In genomic region chr2:26035110-26035728, GRCh38 we compare ENCODE assay signal across 8 cellular contexts. TPM values are rescaled to one million over a fixed set of nuclear protein-coding genes. Genes with fewer than 3 reads are reported as not detected.
A peak's percentile ranks its signal among the peaks of the same experiment; 100 is the strongest.
DNase-seq lines count a peak whose midpoint lies in the region; ATAC-seq lines count a peak whose summit lies in the region.

No MANE protein-coding gene starts in this region.

- no peaks in the 10 kb centered on the region for H3K9me3 Mint-ChIP-seq in activated CD4-positive, alpha-beta T cell treated with anti-CD3 and anti-CD28 coated beads, Interleukin-2, amount 10 ng/mL, durations not matched to agents 7 days and 5 days
- H3K9me3 Mint-ChIP-seq in activated CD4-positive, alpha-beta memory T cell treated with anti-CD3 and anti-CD28 coated beads, Interleukin-2, amount 10 ng/mL, durations not matched to agents 7 days and 5 days = no peaks in the 10 kb centered on the region
- no peaks in the 10 kb centered on the region for H3K9me3 Mint-ChIP-seq in stimulated activated effector memory CD8-positive, alpha-beta T cell treated with anti-CD3 and anti-CD28 coated beads, Interleukin-12 subunit alpha, Interleukin-12 subunit beta, amount 100 ng/mL, for 72 hours

- peak overlapping the region; percentile 92 for H3K9ac ChIP-seq in iPS-15b (ENCODE audit: low read depth, low read length)

- peak overlapping the region; percentile 96 for H3K27ac Mint-ChIP-seq in activated CD4-positive, alpha-beta T cell treated with anti-CD3 and anti-CD28 coated beads, Interleukin-2, amount 10 ng/mL, durations not matched to agents 7 days and 5 days
- peak overlapping the region; percentile 93 for H3K27ac Mint-ChIP-seq in activated CD4-positive, alpha-beta memory T cell treated with anti-CD3 and anti-CD28 coated beads, Interleukin-2, amount 10 ng/mL, durations not matched to agents 7 days and 5 days
- H3K27ac Mint-ChIP-seq in stimulated activated effector memory CD8-positive, alpha-beta T cell treated with anti-CD3 and anti-CD28 coated beads, Interleukin-12 subunit alpha, Interleukin-12 subunit beta, amount 100 ng/mL, for 72 hours = peak overlapping the region; percentile 95

- peak overlapping the region; percentile 96 for H3K4me3 Mint-ChIP-seq in activated CD4-positive, alpha-beta T cell treated with anti-CD3 and anti-CD28 coated beads, Interleukin-2, amount 10 ng/mL, durations not matched to agents 7 days and 5 days
- peak overlapping the region; percentile 87 for H3K4me3 Mint-ChIP-seq in activated CD4-positive, alpha-beta memory T cell treated with anti-CD3 and anti-CD28 coated beads, Interleukin-2, amount 10 ng/mL, durations not matched to agents 7 days and 5 days
- H3K4me3 Mint-ChIP-seq in stimulated activated effector memory CD8-positive, alpha-beta T cell treated with anti-CD3 and anti-CD28 coated beads, Interleukin-12 subunit alpha, Interleukin-12 subunit beta, amount 100 ng/mL, for 72 hours = peak overlapping the region; percentile 82

- peaks cover 2% of the 10 kb centered on the region for H3K4me1 ChIP-seq in iPS-15b (ENCODE audit: control insufficient read depth, insufficient read depth, low read length)

- H3K4me3 ChIP-seq in iPS-15b (ENCODE audit: low read depth, low read length) = peak overlapping the region; percentile 100

- H3K9me3 ChIP-seq in iPS-15b (ENCODE audit: control insufficient read depth, insufficient read depth, low read length) = no peaks in the 10 kb centered on the region

- H3K4me1 Mint-ChIP-seq in activated CD4-positive, alpha-beta T cell treated with anti-CD3 and anti-CD28 coated beads, Interleukin-2, amount 10 ng/mL, durations not matched to agents 7 days and 5 days = peaks cover 28% of the 10 kb centered on the region
- peaks cover 38% of the 10 kb centered on the region for H3K4me1 Mint-ChIP-seq in activated CD4-positive, alpha-beta memory T cell treated with anti-CD3 and anti-CD28 coated beads, Interleukin-2, amount 10 ng/mL, durations not matched to agents 7 days and 5 days
- peaks cover 39% of the 10 kb centered on the region for H3K4me1 Mint-ChIP-seq in stimulated activated effector memory CD8-positive, alpha-beta T cell treated with anti-CD3 and anti-CD28 coated beads, Interleukin-12 subunit alpha, Interleukin-12 subunit beta, amount 100 ng/mL, for 72 hours

- CTCF ChIA-PET in activated CD4-positive, alpha-beta T cell treated with anti-CD3 and anti-CD28 coated beads, Interleukin-2, amount 10 ng/mL, durations not matched to agents 7 days and 5 days (lab: Charles Lee) = interaction anchor here (0.8 to 2.4 kb wide), 7 partner anchors 8 to 53 kb away, joined by 3 to 6 read pairs (median 3); partner anchors contain the start of gene KIF3C
- CTCF ChIA-PET in activated CD4-positive, alpha-beta memory T cell treated with anti-CD3 and anti-CD28 coated beads, Interleukin-2, amount 10 ng/mL, durations not matched to agents 7 days and 5 days (lab: Charles Lee) = interaction anchor here (0.9 to 3.2 kb wide), 10 partner anchors 8 to 310 kb away, joined by 3 to 13 read pairs (median 6); partner anchors contain the start of gene SELENOI

- H3K27me3 Mint-ChIP-seq in activated CD4-positive, alpha-beta T cell treated with anti-CD3 and anti-CD28 coated beads, Interleukin-2, amount 10 ng/mL, durations not matched to agents 7 days and 5 days = no peaks in the 10 kb centered on the region
- H3K27me3 Mint-ChIP-seq in activated CD4-positive, alpha-beta memory T cell treated with anti-CD3 and anti-CD28 coated beads, Interleukin-2, amount 10 ng/mL, durations not matched to agents 7 days and 5 days = no peaks in the 10 kb centered on the region

- no peak for ATAC-seq in stimulated activated effector memory CD8-positive, alpha-beta T cell treated with anti-CD3 and anti-CD28 coated beads, Interleukin-12 subunit alpha, Interleukin-12 subunit beta, amount 100 ng/mL, for 72 hours
- ATAC-seq in HG02588 (IDR thresholded peaks at IDR 0.05; ENCODE audit: unreplicated experiment) = no peak

- peaks cover 13% of the 10 kb centered on the region for H3K36me3 Mint-ChIP-seq in activated CD4-positive, alpha-beta T cell treated with anti-CD3 and anti-CD28 coated beads, Interleukin-2, amount 10 ng/mL, durations not matched to agents 7 days and 5 days (ENCODE audit: low read depth)
- peaks cover 29% of the 10 kb centered on the region for H3K36me3 Mint-ChIP-seq in activated CD4-positive, alpha-beta memory T cell treated with anti-CD3 and anti-CD28 coated beads, Interleukin-2, amount 10 ng/mL, durations not matched to agents 7 days and 5 days (ENCODE audit: low read depth)
- peaks cover 75% of the 10 kb centered on the region for H3K36me3 Mint-ChIP-seq in stimulated activated effector memory CD8-positive, alpha-beta T cell treated with anti-CD3 and anti-CD28 coated beads, Interleukin-12 subunit alpha, Interleukin-12 subunit beta, amount 100 ng/mL, for 72 hours

- POLR2A ChIA-PET in activated CD4-positive, alpha-beta T cell treated with anti-CD3 and anti-CD28 coated beads, Interleukin-2, amount 10 ng/mL, durations not matched to agents 7 days and 5 days (lab: Charles Lee) = no interaction called here
- POLR2A ChIA-PET in activated CD4-positive, alpha-beta memory T cell treated with anti-CD3 and anti-CD28 coated beads, Interleukin-2, amount 10 ng/mL, durations not matched to agents 7 days and 5 days (lab: Charles Lee) = interaction anchor here (0.7 to 5.6 kb wide), 24 partner anchors 9 to 209 kb away, joined by 3 to 171 read pairs (median 8); partner anchors contain the start of genes ASXL2, HADHA, HADHB and KIF3C

- no peaks in the 10 kb centered on the region for H3K27me3 ChIP-seq in iPS-15b (ENCODE audit: control insufficient read depth, insufficient read depth, low read length)

- no peak for DNase-seq in activated CD4-positive, alpha-beta T cell treated with anti-CD3 and anti-CD28 coated beads, Interleukin-2, amount 10 ng/mL, durations not matched to agents 7 days and 5 days
- DNase-seq in activated CD4-positive, alpha-beta T cell treated with anti-CD3 and anti-CD28 coated beads for 1 hour = no peak
- no peak for DNase-seq in activated CD4-positive, alpha-beta memory T cell treated with anti-CD3 and anti-CD28 coated beads, Interleukin-2, amount 10 ng/mL, durations not matched to agents 7 days and 5 days
- DNase-seq in stimulated activated effector memory CD8-positive, alpha-beta T cell treated with anti-CD3 and anti-CD28 coated beads, Interleukin-12 subunit alpha, Interleukin-12 subunit beta, amount 100 ng/mL, for 72 hours (ENCODE audit: low spot score in 2 of 2) = peak in 1 of 2 donors; percentile 60
- DNase-seq in NK-92 (lab: John Stamatoyannopoulos, UW; ENCODE audit: unreplicated experiment) = no peak
- no peak for DNase-seq in activated CD8-positive, alpha-beta memory T cell treated with anti-CD3 and anti-CD28 coated beads, Interleukin-2, amount 50 U/mL, for 48 hours

- peaks cover 3% of the 10 kb centered on the region for H3K36me3 ChIP-seq in iPS-15b (ENCODE audit: control insufficient read depth, insufficient read depth, low read length)

RNA-seq across cellular contexts. Expression of gene RAB10, which starts 1.3 kb away (rescaled TPM):
- 100 to 1,000 TPM; 107 to 123 TPM for total RNA-seq in activated CD4-positive, alpha-beta T cell treated with anti-CD3 and anti-CD28 coated beads, Interleukin-2, amount 10 ng/mL, durations not matched to agents 7 days and 5 days
- 100 to 1,000 TPM; 116 to 117 TPM for total RNA-seq in activated CD4-positive, alpha-beta memory T cell treated with anti-CD3 and anti-CD28 coated beads, Interleukin-2, amount 10 ng/mL, durations not matched to agents 7 days and 5 days

RNA-seq across cellular contexts. Expression of gene KIF3C, which starts 52.9 kb away (rescaled TPM):
- 1 to 10 TPM; 7.0 to 7.5 TPM for total RNA-seq in activated CD4-positive, alpha-beta T cell treated with anti-CD3 and anti-CD28 coated beads, Interleukin-2, amount 10 ng/mL, durations not matched to agents 7 days and 5 days
- 10 to 100 TPM; 10.3 to 10.7 TPM for total RNA-seq in activated CD4-positive, alpha-beta memory T cell treated with anti-CD3 and anti-CD28 coated beads, Interleukin-2, amount 10 ng/mL, durations not matched to agents 7 days and 5 days
